In genomic region chr6:130801368-130801767, GRCh38 we compare ENCODE assay signal across 4 cellular contexts. TPM values are rescaled to one million over a fixed set of nuclear protein-coding genes. Genes with fewer than 3 reads are reported as not detected.
"Had no signal": no experiment of that assay in that cellular context is flagged by ENCODE, and none has a peak within 500 bp of the region (broad histone marks: within the 10 kb centered on the region; RNA-seq: fewer than 3 reads in every experiment).

No MANE protein-coding gene starts in this region.

RNA-seq across cellular contexts. Expression of gene SMLR1, which starts 25.8 kb away (rescaled TPM):
- total RNA-seq: HT-29, HT1080, IMR-90, K562 had no signal
